20 cellular contexts compared by ENCODE assay signal in the genomic region with DNA sequence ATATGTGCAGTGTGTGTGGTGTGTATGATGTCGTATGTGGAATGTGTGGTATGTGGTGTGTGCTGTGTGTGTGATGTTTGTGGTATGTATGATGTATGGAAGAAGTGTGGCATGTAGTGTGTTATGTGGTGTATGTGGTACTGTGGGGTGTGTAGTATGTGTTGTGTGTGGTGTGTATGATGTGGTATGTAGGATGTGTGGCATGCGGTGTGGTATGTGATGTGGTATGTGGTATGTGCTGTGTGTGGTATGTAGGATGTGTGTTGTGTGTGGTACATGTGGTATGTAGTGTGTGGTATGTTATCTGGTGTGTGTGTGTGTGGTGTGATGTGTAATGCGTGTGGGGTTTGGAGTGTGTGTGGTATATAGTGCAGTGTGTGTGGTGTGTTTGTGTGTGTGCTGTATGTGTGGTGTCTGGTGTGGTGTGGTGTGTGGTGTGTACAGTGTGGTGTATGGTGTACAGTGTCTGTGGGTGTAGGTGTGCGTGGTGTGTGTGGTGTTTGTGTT.
DNase-seq lines count a peak whose midpoint lies in the region; ATAC-seq lines count a peak whose summit lies in the region.
"Had no signal": no experiment of that assay in that cellular context is flagged by ENCODE, and none has a peak within 500 bp of the region (broad histone marks: within the 10 kb centered on the region; RNA-seq: fewer than 3 reads in every experiment).

No MANE protein-coding gene starts in this region.

- H3K27me3 Mint-ChIP-seq in activated naive CD4-positive, alpha-beta T cell treated with anti-CD3 and anti-CD28 coated beads for 36 hours (ENCODE audit: low read depth): no peaks in the 10 kb centered on the region
- H3K27me3 Mint-ChIP-seq in stimulated activated memory B cell treated with anti-CD40 and anti-IgM and Interleukin-4, amounts not matched to agents 10 μg/mL and 1 μg/mL and 100 μg/mL, for 72 hours: no peaks in the 10 kb centered on the region
- H3K27me3 Mint-ChIP-seq: activated CD4-positive, alpha-beta memory T cell treated with anti-CD3 and anti-CD28 coated beads, Interleukin-2, amount 10 ng/mL, durations not matched to agents 7 days and 5 days; CD8-positive, alpha-beta memory T cell; stimulated activated naive B cell treated with anti-CD40 and anti-IgM and Interleukin-4, amounts not matched to agents 10 μg/mL and 1 μg/mL and 100 μg/mL, for 72 hours had no signal

- H3K9me3 Mint-ChIP-seq in activated naive CD4-positive, alpha-beta T cell treated with anti-CD3 and anti-CD28 coated beads, Interleukin-2, amount 50 U/mL, for 72 hours: no peaks in the 10 kb centered on the region
- no peaks in the 10 kb centered on the region for H3K9me3 Mint-ChIP-seq in activated naive CD4-positive, alpha-beta T cell treated with anti-CD3 and anti-CD28 coated beads for 36 hours
- H3K9me3 Mint-ChIP-seq in stimulated activated memory B cell treated with anti-CD40 and anti-IgM and Interleukin-4, amounts not matched to agents 10 μg/mL and 1 μg/mL and 100 μg/mL, for 72 hours: no peaks in the 10 kb centered on the region
- H3K9me3 Mint-ChIP-seq: activated CD4-positive, alpha-beta memory T cell treated with anti-CD3 and anti-CD28 coated beads, Interleukin-2, amount 10 ng/mL, durations not matched to agents 7 days and 5 days; CD8-positive, alpha-beta memory T cell; neural crest cell; stimulated activated naive B cell treated with anti-CD40 and anti-IgM and Interleukin-4, amounts not matched to agents 10 μg/mL and 1 μg/mL and 100 μg/mL, for 72 hours had no signal

- ATAC-seq in activated naive CD4-positive, alpha-beta T cell treated with anti-CD3 and anti-CD28 coated beads, Interleukin-2, amount 50 U/mL, for 72 hours: peak; percentile 24 to 40
- ATAC-seq in left lobe of liver: peak; percentile 14
- ATAC-seq in stimulated activated memory B cell treated with anti-CD40 and anti-IgM and Interleukin-4, amounts not matched to agents 10 μg/mL and 1 μg/mL and 100 μg/mL, for 72 hours: peak; percentile 9
- ATAC-seq: left lung; stimulated activated naive B cell treated with anti-CD40 and anti-IgM and Interleukin-4, amounts not matched to agents 10 μg/mL and 1 μg/mL and 100 μg/mL, for 72 hours had no signal

- DNase-seq in activated naive CD4-positive, alpha-beta T cell treated with anti-CD3 and anti-CD28 coated beads, Interleukin-2, amount 50 U/mL, for 72 hours (ENCODE audit: low spot score in 2 of 2): no peak
- DNase-seq in activated naive CD4-positive, alpha-beta T cell treated with anti-CD3 and anti-CD28 coated beads for 36 hours: no peak
- DNase-seq in NAMALWA (ENCODE audit: low spot score) (peak; percentile 8), left lobe of liver (ENCODE audit: low spot score) (no peak), cortex of kidney (lab: John Stamatoyannopoulos, UW) (no peak), occipital lobe (lab: John Stamatoyannopoulos, UW) (no peak)
- no peak for DNase-seq in activated CD8-positive, alpha-beta memory T cell treated with anti-CD3 and anti-CD28 coated beads, Interleukin-2, amount 50 U/mL, for 4 hours
- DNase-seq: activated CD4-positive, alpha-beta memory T cell treated with anti-CD3 and anti-CD28 coated beads, Interleukin-2, amount 10 ng/mL, durations not matched to agents 7 days and 5 days; activated gamma-delta T cell treated with Interleukin-2 at 50 U/mL for 16 hours; activated T-cell treated with anti-CD3 and anti-CD28 coated beads, Interleukin-2, amount 50 U/mL, for 1 hour; amygdala; CD8-positive, alpha-beta memory T cell; dermis blood vessel endothelial cell; KG1; left lung; NCI-H187; psoas muscle; stimulated activated naive B cell treated with anti-CD40 and anti-IgM and Interleukin-4, amounts not matched to agents 10 μg/mL and 1 μg/mL and 100 μg/mL, for 72 hours had no signal

- H3K36me3 Mint-ChIP-seq in activated naive CD4-positive, alpha-beta T cell treated with anti-CD3 and anti-CD28 coated beads, Interleukin-2, amount 50 U/mL, for 72 hours: no peaks in the 10 kb centered on the region
- H3K36me3 Mint-ChIP-seq in activated naive CD4-positive, alpha-beta T cell treated with anti-CD3 and anti-CD28 coated beads for 36 hours (ENCODE audit: low read depth): no peaks in the 10 kb centered on the region
- H3K36me3 Mint-ChIP-seq in stimulated activated memory B cell treated with anti-CD40 and anti-IgM and Interleukin-4, amounts not matched to agents 10 μg/mL and 1 μg/mL and 100 μg/mL, for 72 hours: no peaks in the 10 kb centered on the region
- H3K36me3 Mint-ChIP-seq: CD8-positive, alpha-beta memory T cell; stimulated activated naive B cell treated with anti-CD40 and anti-IgM and Interleukin-4, amounts not matched to agents 10 μg/mL and 1 μg/mL and 100 μg/mL, for 72 hours had no signal

- H3K27ac Mint-ChIP-seq in activated naive CD4-positive, alpha-beta T cell treated with anti-CD3 and anti-CD28 coated beads, Interleukin-2, amount 50 U/mL, for 72 hours: no peak overlapping the region
- no peak overlapping the region for H3K27ac Mint-ChIP-seq in activated naive CD4-positive, alpha-beta T cell treated with anti-CD3 and anti-CD28 coated beads for 36 hours
- no peak overlapping the region for H3K27ac Mint-ChIP-seq in stimulated activated memory B cell treated with anti-CD40 and anti-IgM and Interleukin-4, amounts not matched to agents 10 μg/mL and 1 μg/mL and 100 μg/mL, for 72 hours
- H3K27ac Mint-ChIP-seq: activated CD4-positive, alpha-beta memory T cell treated with anti-CD3 and anti-CD28 coated beads, Interleukin-2, amount 10 ng/mL, durations not matched to agents 7 days and 5 days; CD8-positive, alpha-beta memory T cell; stimulated activated naive B cell treated with anti-CD40 and anti-IgM and Interleukin-4, amounts not matched to agents 10 μg/mL and 1 μg/mL and 100 μg/mL, for 72 hours had no signal

- no peaks in the 10 kb centered on the region for H3K4me1 Mint-ChIP-seq in activated naive CD4-positive, alpha-beta T cell treated with anti-CD3 and anti-CD28 coated beads for 36 hours (ENCODE audit: low read depth)
- H3K4me1 Mint-ChIP-seq in stimulated activated memory B cell treated with anti-CD40 and anti-IgM and Interleukin-4, amounts not matched to agents 10 μg/mL and 1 μg/mL and 100 μg/mL, for 72 hours: no peaks in the 10 kb centered on the region
- H3K4me1 Mint-ChIP-seq: activated CD4-positive, alpha-beta memory T cell treated with anti-CD3 and anti-CD28 coated beads, Interleukin-2, amount 10 ng/mL, durations not matched to agents 7 days and 5 days; CD8-positive, alpha-beta memory T cell; neural crest cell; stimulated activated naive B cell treated with anti-CD40 and anti-IgM and Interleukin-4, amounts not matched to agents 10 μg/mL and 1 μg/mL and 100 μg/mL, for 72 hours had no signal

- CTCF ChIA-PET in activated naive CD4-positive, alpha-beta T cell treated with anti-CD3 and anti-CD28 coated beads for 36 hours (lab: Charles Lee): no interaction called here

- H3K4me3 Mint-ChIP-seq in activated naive CD4-positive, alpha-beta T cell treated with anti-CD3 and anti-CD28 coated beads for 36 hours: no peak overlapping the region
- H3K4me3 Mint-ChIP-seq in stimulated activated memory B cell treated with anti-CD40 and anti-IgM and Interleukin-4, amounts not matched to agents 10 μg/mL and 1 μg/mL and 100 μg/mL, for 72 hours: no peak overlapping the region
- H3K4me3 Mint-ChIP-seq: activated CD4-positive, alpha-beta memory T cell treated with anti-CD3 and anti-CD28 coated beads, Interleukin-2, amount 10 ng/mL, durations not matched to agents 7 days and 5 days; CD8-positive, alpha-beta memory T cell; neural crest cell; stimulated activated naive B cell treated with anti-CD40 and anti-IgM and Interleukin-4, amounts not matched to agents 10 μg/mL and 1 μg/mL and 100 μg/mL, for 72 hours had no signal

- intact Hi-C loops in activated naive CD4-positive, alpha-beta T cell treated with anti-CD3 and anti-CD28 coated beads for 36 hours (cut with micrococcal nuclease): loop anchor here (5.0 kb wide), 1 partner anchor 121 kb away; no protein-coding TSS in a partner anchor
